11 cellular contexts compared by ENCODE assay signal in the genomic region with DNA sequence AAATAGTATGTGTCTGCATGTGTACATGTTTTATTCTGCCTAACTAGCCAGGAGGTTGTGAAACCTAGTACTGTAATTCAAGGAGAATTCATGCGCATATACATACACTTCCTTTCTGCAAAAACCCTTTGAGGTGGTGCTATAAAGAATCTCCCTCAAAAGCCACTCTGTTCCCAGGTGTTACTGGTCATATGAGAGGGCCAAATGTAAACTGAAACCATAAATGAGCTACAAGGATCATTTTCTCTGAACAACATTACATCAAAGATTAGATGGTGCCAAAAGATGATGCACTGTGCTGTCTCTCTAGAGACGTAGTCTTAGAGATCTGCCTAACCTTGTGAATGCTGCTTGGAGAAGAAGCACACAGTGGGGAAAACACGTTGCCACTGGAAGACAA. TPM values are rescaled to one million over a fixed set of nuclear protein-coding genes. Genes with fewer than 3 reads are reported as not detected.
DNase-seq lines count a peak whose midpoint lies in the region; ATAC-seq and TF ChIP-seq lines count a peak whose summit lies in the region.
"Had no signal": no experiment of that assay in that cellular context is flagged by ENCODE, and none has a peak within 500 bp of the region (broad histone marks: within the 10 kb centered on the region; RNA-seq: fewer than 3 reads in every experiment).

No MANE protein-coding gene starts in this region.

- H2AFZ ChIP-seq in ACC112 (ENCODE audit: low read length, unreplicated experiment) = no peak overlapping the region

- peaks cover 83% of the 10 kb centered on the region for H3K79me2 ChIP-seq in ACC112 (ENCODE audit: control insufficient read depth, insufficient read depth, low read length, unreplicated experiment)

- peaks cover 67% of the 10 kb centered on the region for H3K36me3 Mint-ChIP-seq in brain

- peak; percentile 68 for ATAC-seq in GM19467 (IDR thresholded peaks at IDR 0.05; ENCODE audit: unreplicated experiment)
- ATAC-seq in HG03571 (IDR thresholded peaks at IDR 0.05; ENCODE audit: unreplicated experiment) = peak; percentile 61
- ATAC-seq in GM19328 (IDR thresholded peaks at IDR 0.05; ENCODE audit: unreplicated experiment) = no peak

- TF ChIP-seq CTCF in brain (conservative IDR thresholded peaks at IDR 0.05) = no peak

- H3K4me3 Mint-ChIP-seq in brain = peak overlapping the region in 4 of 5 experiments; percentile 12 to 74 (median 39)
- H3K4me3 Mint-ChIP-seq: CD8-positive, alpha-beta memory T cell had no signal

- no peaks in the 10 kb centered on the region for H3K9me3 Mint-ChIP-seq in brain
- H3K9me3 Mint-ChIP-seq: CD8-positive, alpha-beta memory T cell had no signal

- peaks cover 99% of the 10 kb centered on the region for H3K4me1 Mint-ChIP-seq in brain

- peak overlapping the region; percentile 29 to 96 (median 77) for H3K27ac Mint-ChIP-seq in brain
- H3K27ac Mint-ChIP-seq: CD8-positive, alpha-beta memory T cell had no signal

- H3K4me3 ChIP-seq in ACC112 (ENCODE audit: low read depth, low read length) = peak overlapping the region; percentile 14; the same call in 1 of the 2 replicates
- H3K4me3 ChIP-seq: coronary artery, pancreas had no signal

- H3K36me3 ChIP-seq in ACC112 (ENCODE audit: insufficient read depth, low read length) = no peaks in the 10 kb centered on the region
- H3K36me3 ChIP-seq: pancreas had no signal

- H3K27me3 Mint-ChIP-seq in brain = peaks cover 3% of the 10 kb centered on the region

- no peaks in the 10 kb centered on the region for H3K27me3 ChIP-seq in ACC112 (ENCODE audit: insufficient read depth, low read length)
- H3K27me3 ChIP-seq: pancreas had no signal

- DNase-seq in NCI-H226 (no peak), NOMO-1 treated with dmso at 0.1 percent for 144 hours (lab: John Stamatoyannopoulos, UW; ENCODE audit: unreplicated experiment) (no peak)
- DNase-seq in stimulated activated CD8-positive, alpha-beta memory T cell treated with anti-CD3 and anti-CD28 coated beads, Interleukin-4, amount 100 ng/mL, for 48 hours = no peak
- DNase-seq: CD8-positive, alpha-beta memory T cell; pancreas had no signal

- H3K4me1 ChIP-seq in ACC112 (ENCODE audit: control insufficient read depth, insufficient read depth, low read length, unreplicated experiment) = peaks cover 93% of the 10 kb centered on the region

- H3K27ac ChIP-seq in ACC112 (ENCODE audit: low read depth, low read length) = 0 out of 2 replicates have a peak overlapping the region, but pooled peaks have one; percentile 79
- H3K27ac ChIP-seq: pancreas had no signal

RNA-seq across cellular contexts. Expression of gene NREP, which starts 15.7 kb away (rescaled TPM):
- 283 TPM for polyA plus RNA-seq in brain (ENCODE audit: insufficient read depth, low read depth, low replicate concordance)
